In the genomic region with DNA sequence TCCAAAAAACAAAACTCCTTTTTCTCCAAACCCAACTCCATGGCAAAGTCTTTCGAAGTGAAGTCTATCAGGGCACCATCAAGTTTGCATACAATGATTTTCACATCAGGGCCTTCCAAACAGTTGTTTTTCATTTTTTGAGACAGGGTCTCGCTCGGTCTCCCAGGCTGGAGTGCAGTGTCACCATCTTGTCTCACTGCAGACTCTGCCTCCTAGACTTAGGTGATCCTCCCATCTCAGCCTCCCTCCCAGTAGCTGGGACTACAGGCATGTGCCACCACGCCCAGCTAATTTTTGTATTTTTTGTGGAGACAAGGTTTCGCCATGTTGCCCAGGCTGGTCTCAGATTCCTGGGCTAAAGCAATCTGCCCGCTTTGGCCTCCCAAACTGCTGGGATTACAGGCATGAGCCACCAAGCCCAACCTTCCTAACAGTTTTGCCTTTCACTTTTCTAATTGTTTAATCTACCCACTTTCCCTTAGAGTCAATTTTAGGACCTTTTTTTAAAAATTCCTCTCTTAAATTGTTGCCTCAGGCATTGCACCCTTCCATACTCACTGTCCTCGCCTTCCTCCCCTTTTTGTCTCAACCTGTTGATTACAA, we compare ENCODE assay signal across 1 cellular context.
TF ChIP-seq lines count a peak whose summit lies in the region.

No MANE protein-coding gene starts in this region.

TF ChIP-seq in HCT116, 20 proteins besides CTCF, POLR2A, EP300 and RAD21:
- TF ChIP-seq CBX3 (IDR thresholded peaks at IDR 0.05; ENCODE audit: low read depth) = no peak
- TF ChIP-seq, protein P1, sequence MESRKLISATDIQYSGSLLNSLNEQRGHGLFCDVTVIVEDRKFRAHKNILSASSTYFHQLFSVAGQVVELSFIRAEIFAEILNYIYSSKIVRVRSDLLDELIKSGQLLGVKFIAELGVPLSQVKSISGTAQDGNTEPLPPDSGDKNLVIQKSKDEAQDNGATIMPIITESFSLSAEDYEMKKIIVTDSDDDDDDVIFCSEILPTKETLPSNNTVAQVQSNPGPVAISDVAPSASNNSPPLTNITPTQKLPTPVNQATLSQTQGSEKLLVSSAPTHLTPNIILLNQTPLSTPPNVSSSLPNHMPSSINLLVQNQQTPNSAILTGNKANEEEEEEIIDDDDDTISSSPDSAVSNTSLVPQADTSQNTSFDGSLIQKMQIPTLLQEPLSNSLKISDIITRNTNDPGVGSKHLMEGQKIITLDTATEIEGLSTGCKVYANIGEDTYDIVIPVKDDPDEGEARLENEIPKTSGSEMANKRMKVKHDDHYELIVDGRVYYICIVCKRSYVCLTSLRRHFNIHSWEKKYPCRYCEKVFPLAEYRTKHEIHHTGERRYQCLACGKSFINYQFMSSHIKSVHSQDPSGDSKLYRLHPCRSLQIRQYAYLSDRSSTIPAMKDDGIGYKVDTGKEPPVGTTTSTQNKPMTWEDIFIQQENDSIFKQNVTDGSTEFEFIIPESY (IDR thresholded peaks at IDR 0.05; ENCODE audit: extremely low read depth, insufficient replicate concordance, low read length) = no peak
- no peak for TF ChIP-seq ELF1 (IDR thresholded peaks at IDR 0.05; ENCODE audit: borderline replicate concordance, low read depth)
- TF ChIP-seq JUND (IDR thresholded peaks at IDR 0.05) = no peak
- TF ChIP-seq ZNF274 (IDR thresholded peaks at IDR 0.05; ENCODE audit: low read depth, low read length) = no peak
TF ChIP-seq in HCT116: peak in this region for 0.
